In the genomic region with DNA sequence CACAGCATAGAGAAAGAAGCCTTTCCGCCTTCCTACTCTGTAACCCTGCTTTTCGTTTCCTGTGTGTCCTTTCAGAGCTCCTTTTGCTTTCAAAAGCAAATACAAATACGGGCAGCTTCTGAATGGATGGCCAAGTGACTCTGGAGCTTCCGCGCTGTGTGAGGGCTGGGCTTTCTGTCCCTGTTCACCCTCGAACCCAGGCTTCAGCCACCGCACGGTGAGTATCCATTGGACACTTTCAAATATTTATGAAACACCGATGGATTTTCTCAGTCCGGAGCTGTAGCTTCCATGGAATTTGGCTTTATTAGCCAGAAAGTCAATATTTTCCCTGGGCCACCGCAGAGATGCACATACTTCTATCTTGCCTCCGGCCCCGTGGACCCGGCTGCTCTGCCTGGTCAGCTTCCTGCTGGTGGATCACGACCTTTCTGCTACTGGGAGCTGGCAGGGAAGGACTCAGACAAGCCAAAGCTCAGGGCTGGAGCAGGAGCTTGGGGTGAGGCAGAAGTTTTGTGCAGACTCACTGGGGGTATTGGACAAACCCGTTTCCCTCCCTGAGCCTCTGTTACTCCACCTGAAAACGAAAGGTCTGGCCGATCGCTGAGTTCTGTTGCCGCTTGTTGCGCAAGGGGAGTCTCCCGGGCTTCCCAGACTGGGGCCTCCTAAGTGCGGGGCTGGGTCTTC, we compare ENCODE assay signal across 1 cellular context.
TF ChIP-seq lines count a peak whose summit lies in the region.

No MANE protein-coding gene starts in this region.

TF ChIP-seq in HepG2, 621 proteins besides CTCF, POLR2A, EP300 and RAD21 (continued from another document and continues in another):
- TF ChIP-seq GLMP (CRISPR knock-in tag; IDR thresholded peaks at IDR 0.05; ENCODE audit: borderline replicate concordance) (no peak), KDM4B (CRISPR knock-in tag; IDR thresholded peaks at IDR 0.05) (0 out of 2 replicates have a peak, but pooled peaks have one; percentile 15), SOX5 (CRISPR knock-in tag; IDR thresholded peaks at IDR 0.05; ENCODE audit: borderline replicate concordance) (0 out of 2 replicates have a peak, but pooled peaks have one; percentile 23), ZBTB39 (CRISPR knock-in tag; IDR thresholded peaks at IDR 0.05) (no peak), FOSL2 (CRISPR knock-in tag; IDR thresholded peaks at IDR 0.05) (0 out of 2 replicates have a peak, but pooled peaks have one; percentile 2), HNF4A (CRISPR knock-in tag; IDR thresholded peaks at IDR 0.05) (peak; percentile 55; the same call in 1 of the 2 replicates), RXRB (CRISPR knock-in tag; IDR thresholded peaks at IDR 0.05; ENCODE audit: borderline replicate concordance) (peak; percentile 51; the same call in 1 of the 2 replicates), SUZ12 (IDR thresholded peaks at IDR 0.05; ENCODE audit: low read depth, low read length) (no peak), ZFP91 (CRISPR knock-in tag; IDR thresholded peaks at IDR 0.05; ENCODE audit: borderline replicate concordance) (peak; percentile 57; the same call in 1 of the 2 replicates), HOXA3 (CRISPR knock-in tag; IDR thresholded peaks at IDR 0.05) (peak; percentile 37; the same call in 1 of the 2 replicates), AGO1 (IDR thresholded peaks at IDR 0.05; ENCODE audit: low read depth, low read length, poor library complexity, severe bottlenecking) (no peak), DMTF1 (CRISPR knock-in tag; IDR thresholded peaks at IDR 0.05) (no peak), ZNF333 (CRISPR knock-in tag; IDR thresholded peaks at IDR 0.05; ENCODE audit: borderline replicate concordance) (peak; percentile 37; the same call in 1 of the 2 replicates), ZFX (CRISPR knock-in tag; IDR thresholded peaks at IDR 0.05; ENCODE audit: low read depth) (0 out of 2 replicates have a peak, but pooled peaks have one; percentile 47), ZZZ3 (CRISPR knock-in tag; IDR thresholded peaks at IDR 0.05; ENCODE audit: borderline replicate concordance) (0 out of 2 replicates have a peak, but pooled peaks have one; percentile 35), ZNF883 (CRISPR knock-in tag; IDR thresholded peaks at IDR 0.05; ENCODE audit: not compliant biosample characterization) (no peak), ZNF768 (CRISPR knock-in tag; IDR thresholded peaks at IDR 0.05) (peak; percentile 48; the same call in 1 of the 2 replicates), HNRNPLL (IDR thresholded peaks at IDR 0.05; ENCODE audit: low read depth, low read length, poor library complexity, severe bottlenecking) (peak; percentile 34), DPF2 (CRISPR knock-in tag; IDR thresholded peaks at IDR 0.05; ENCODE audit: borderline replicate concordance, low read depth) (peak; percentile 46; the same call in 1 of the 2 replicates), SP5 (CRISPR knock-in tag; IDR thresholded peaks at IDR 0.05; ENCODE audit: borderline replicate concordance, low read depth) (0 out of 2 replicates have a peak, but pooled peaks have one; percentile 33), ARID2 (CRISPR knock-in tag; IDR thresholded peaks at IDR 0.05; ENCODE audit: borderline replicate concordance) (no peak), ZNF552 (CRISPR knock-in tag; IDR thresholded peaks at IDR 0.05; ENCODE audit: borderline replicate concordance) (no peak), ZNF501 (CRISPR knock-in tag; IDR thresholded peaks at IDR 0.05) (peak; percentile 82), CEBPB (IDR thresholded peaks at IDR 0.05; ENCODE audit: borderline replicate concordance, low read depth, low read length) (peak; percentile 88), CBFB (CRISPR knock-in tag; IDR thresholded peaks at IDR 0.05) (0 out of 2 replicates have a peak, but pooled peaks have one; percentile 37), ZNF414 (CRISPR knock-in tag; IDR thresholded peaks at IDR 0.05) (no peak), SAP130 (CRISPR knock-in tag; IDR thresholded peaks at IDR 0.05; ENCODE audit: low read depth) (peak; percentile 48), ZNF878 (CRISPR knock-in tag; IDR thresholded peaks at IDR 0.05) (peak; percentile 58; the same call in 1 of the 2 replicates), ETV5 (CRISPR knock-in tag; IDR thresholded peaks at IDR 0.05; ENCODE audit: borderline replicate concordance) (peak; percentile 64), NR2F6 (IDR thresholded peaks at IDR 0.05) (peak; percentile 33; the same call in 1 of the 2 replicates), NR2F6 (CRISPR knock-in tag; IDR thresholded peaks at IDR 0.05) (peak; percentile 52)
- TF ChIP-seq, protein P1, sequence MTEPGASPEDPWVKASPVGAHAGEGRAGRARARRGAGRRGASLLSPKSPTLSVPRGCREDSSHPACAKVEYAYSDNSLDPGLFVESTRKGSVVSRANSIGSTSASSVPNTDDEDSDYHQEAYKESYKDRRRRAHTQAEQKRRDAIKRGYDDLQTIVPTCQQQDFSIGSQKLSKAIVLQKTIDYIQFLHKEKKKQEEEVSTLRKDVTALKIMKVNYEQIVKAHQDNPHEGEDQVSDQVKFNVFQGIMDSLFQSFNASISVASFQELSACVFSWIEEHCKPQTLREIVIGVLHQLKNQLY (CRISPR knock-in tag; IDR thresholded peaks at IDR 0.05): no peak
- TF ChIP-seq, protein P2, sequence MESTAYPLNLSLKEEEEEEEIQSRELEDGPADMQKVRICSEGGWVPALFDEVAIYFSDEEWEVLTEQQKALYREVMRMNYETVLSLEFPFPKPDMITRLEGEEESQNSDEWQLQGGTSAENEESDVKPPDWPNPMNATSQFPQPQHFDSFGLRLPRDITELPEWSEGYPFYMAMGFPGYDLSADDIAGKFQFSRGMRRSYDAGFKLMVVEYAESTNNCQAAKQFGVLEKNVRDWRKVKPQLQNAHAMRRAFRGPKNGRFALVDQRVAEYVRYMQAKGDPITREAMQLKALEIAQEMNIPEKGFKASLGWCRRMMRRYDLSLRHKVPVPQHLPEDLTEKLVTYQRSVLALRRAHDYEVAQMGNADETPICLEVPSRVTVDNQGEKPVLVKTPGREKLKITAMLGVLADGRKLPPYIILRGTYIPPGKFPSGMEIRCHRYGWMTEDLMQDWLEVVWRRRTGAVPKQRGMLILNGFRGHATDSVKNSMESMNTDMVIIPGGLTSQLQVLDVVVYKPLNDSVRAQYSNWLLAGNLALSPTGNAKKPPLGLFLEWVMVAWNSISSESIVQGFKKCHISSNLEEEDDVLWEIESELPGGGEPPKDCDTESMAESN (CRISPR knock-in tag; conservative IDR thresholded peaks at IDR 0.05): no peak
- TF ChIP-seq, protein P3, sequence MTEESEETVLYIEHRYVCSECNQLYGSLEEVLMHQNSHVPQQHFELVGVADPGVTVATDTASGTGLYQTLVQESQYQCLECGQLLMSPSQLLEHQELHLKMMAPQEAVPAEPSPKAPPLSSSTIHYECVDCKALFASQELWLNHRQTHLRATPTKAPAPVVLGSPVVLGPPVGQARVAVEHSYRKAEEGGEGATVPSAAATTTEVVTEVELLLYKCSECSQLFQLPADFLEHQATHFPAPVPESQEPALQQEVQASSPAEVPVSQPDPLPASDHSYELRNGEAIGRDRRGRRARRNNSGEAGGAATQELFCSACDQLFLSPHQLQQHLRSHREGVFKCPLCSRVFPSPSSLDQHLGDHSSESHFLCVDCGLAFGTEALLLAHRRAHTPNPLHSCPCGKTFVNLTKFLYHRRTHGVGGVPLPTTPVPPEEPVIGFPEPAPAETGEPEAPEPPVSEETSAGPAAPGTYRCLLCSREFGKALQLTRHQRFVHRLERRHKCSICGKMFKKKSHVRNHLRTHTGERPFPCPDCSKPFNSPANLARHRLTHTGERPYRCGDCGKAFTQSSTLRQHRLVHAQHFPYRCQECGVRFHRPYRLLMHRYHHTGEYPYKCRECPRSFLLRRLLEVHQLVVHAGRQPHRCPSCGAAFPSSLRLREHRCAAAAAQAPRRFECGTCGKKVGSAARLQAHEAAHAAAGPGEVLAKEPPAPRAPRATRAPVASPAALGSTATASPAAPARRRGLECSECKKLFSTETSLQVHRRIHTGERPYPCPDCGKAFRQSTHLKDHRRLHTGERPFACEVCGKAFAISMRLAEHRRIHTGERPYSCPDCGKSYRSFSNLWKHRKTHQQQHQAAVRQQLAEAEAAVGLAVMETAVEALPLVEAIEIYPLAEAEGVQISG (CRISPR knock-in tag; IDR thresholded peaks at IDR 0.05): 0 out of 2 replicates have a peak, but pooled peaks have one; percentile 24
- TF ChIP-seq, protein P4, sequence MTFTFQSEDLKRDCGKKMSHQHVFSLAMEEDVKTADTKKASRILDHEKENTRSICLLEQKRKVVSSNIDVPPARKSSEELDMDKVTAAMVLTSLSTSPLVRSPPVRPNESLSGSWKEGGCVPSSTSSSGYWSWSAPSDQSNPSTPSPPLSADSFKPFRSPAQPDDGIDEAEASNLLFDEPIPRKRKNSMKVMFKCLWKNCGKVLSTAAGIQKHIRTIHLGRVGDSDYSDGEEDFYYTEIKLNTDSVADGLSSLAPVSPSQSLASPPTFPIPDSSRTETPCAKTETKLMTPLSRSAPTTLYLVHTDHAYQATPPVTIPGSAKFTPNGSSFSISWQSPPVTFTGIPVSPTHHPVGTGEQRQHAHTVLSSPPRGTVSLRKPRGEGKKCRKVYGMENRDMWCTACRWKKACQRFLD (CRISPR knock-in tag; IDR thresholded peaks at IDR 0.05; ENCODE audit: borderline replicate concordance): 0 out of 2 replicates have a peak, but pooled peaks have one; percentile 50
